8 cellular contexts compared by ENCODE assay signal in genomic region chr1:28056129-28056925, GRCh38. TPM values are rescaled to one million over a fixed set of nuclear protein-coding genes. Genes with fewer than 3 reads are reported as not detected.
DNase-seq lines count a peak whose midpoint lies in the region; ATAC-seq and TF ChIP-seq lines count a peak whose summit lies in the region.

No MANE protein-coding gene starts in this region.

- H3K9me3 ChIP-seq in Caco-2, result no peaks in the 10 kb centered on the region
- H3K9me3 ChIP-seq in vagina, result no peaks in the 10 kb centered on the region
- H3K9me3 ChIP-seq in right cardiac atrium (ENCODE audit: control insufficient read depth, low read length), result no peaks in the 10 kb centered on the region

- BruUV-seq in Caco-2 (replicated peaks; lab: Mats Ljungman, UMichigan), result no TSS peak

- DNase-seq in NCI-H1092 treated with DMSO at 0.1 percent for 48 hours (lab: John Stamatoyannopoulos, UW), result peak; percentile 72
- DNase-seq in activated CD8-positive, alpha-beta memory T cell treated with anti-CD3 and anti-CD28 coated beads for 48 hours (ENCODE audit: low read depth in 2 of 3, low spot score in 2 of 3), result peak; percentile 14 to 43 (median 36)
- peak; percentile 21 for DNase-seq in natural killer cell
- no peak for DNase-seq in Caco-2
- no peak for DNase-seq in vagina (ENCODE audit: extremely low spot score in 2 of 2)
- no peak for DNase-seq in NCI-H1930 (lab: John Stamatoyannopoulos, UW)
- no peak for DNase-seq in right cardiac atrium

- H3K4me1 Mint-ChIP-seq in natural killer cell, result peaks cover 35 to 41% of the 10 kb centered on the region in 2 donors
- no peaks in the 10 kb centered on the region for H3K4me1 Mint-ChIP-seq in Caco-2 (ENCODE audit: low read depth, unreplicated experiment)

- H3K4me3 Mint-ChIP-seq in natural killer cell (peak overlapping the region; percentile 67), Caco-2 (ENCODE audit: unreplicated experiment) (no peak overlapping the region)

- POLR2A ChIA-PET in Caco-2 (lab: Charles Lee), result no interaction called here

- H3K4me1 ChIP-seq in Caco-2 (no peaks in the 10 kb centered on the region), vagina (peaks cover 14% of the 10 kb centered on the region), right cardiac atrium (ENCODE audit: control insufficient read depth, insufficient read depth, low read length) (peaks cover 1% of the 10 kb centered on the region)

- H3K9me3 Mint-ChIP-seq in natural killer cell (no peaks in the 10 kb centered on the region), Caco-2 (ENCODE audit: unreplicated experiment) (no peaks in the 10 kb centered on the region)

- no peak overlapping the region for H3K4me3 ChIP-seq in Caco-2 (ENCODE audit: low read depth, low read length)
- no peak overlapping the region for H3K4me3 ChIP-seq in vagina
- H3K4me3 ChIP-seq in right cardiac atrium (ENCODE audit: low read length), result no peak overlapping the region

- TF ChIP-seq CTCF in natural killer cell (IDR thresholded peaks at IDR 0.05) (no peak), Caco-2 (IDR thresholded peaks at IDR 0.05; ENCODE audit: insufficient read depth in 1 of 2, low read depth in 1 of 2, low read length in 1 of 2, severe bottlenecking in 1 of 2, unreplicated experiment in 1 of 2) (no peak), vagina (IDR thresholded peaks at IDR 0.05) (no peak)

- no peaks in the 10 kb centered on the region for H3K36me3 ChIP-seq in Caco-2 (ENCODE audit: control insufficient read depth, insufficient read depth, low read length)
- H3K36me3 ChIP-seq in vagina, result peaks cover 0 to 4% of the 10 kb centered on the region in 2 donors

- WGBS in right cardiac atrium, result 72% methylated on average over 4 of the region's 4 CpGs

- ATAC-seq in GM19035 (IDR thresholded peaks at IDR 0.05; ENCODE audit: unreplicated experiment) (peak; percentile 82), natural killer cell (peak; percentile 68 to 96 (median 89)), right cardiac atrium (no peak)

- H3K27me3 Mint-ChIP-seq in natural killer cell (ENCODE audit: low read depth in 2 of 2) (no peaks in the 10 kb centered on the region), Caco-2 (ENCODE audit: insufficient read depth, unreplicated experiment) (no peaks in the 10 kb centered on the region)

- intact Hi-C loops in natural killer cell (cut with micrococcal nuclease) (no loop called here), Caco-2 (cut with micrococcal nuclease; ENCODE audit: unreplicated experiment) (no loop called here), vagina (cut with DNase I) (no loop called here), right cardiac atrium (cut with DNase I) (no loop called here)

- H3K27ac Mint-ChIP-seq in natural killer cell (peak overlapping the region; percentile 89 to 92), Caco-2 (ENCODE audit: unreplicated experiment) (no peak overlapping the region)

- H3K27me3 ChIP-seq in Caco-2 (replicated peaks; ENCODE audit: control insufficient read depth, insufficient read depth, low read length) (no peaks in the 10 kb centered on the region), vagina (no peaks in the 10 kb centered on the region), right cardiac atrium (ENCODE audit: control insufficient read depth, insufficient read depth) (no peaks in the 10 kb centered on the region)

- TF ChIP-seq POLR2A in vagina (IDR thresholded peaks at IDR 0.05), result no peak

- H3K27ac ChIP-seq in vagina (no peak overlapping the region), right cardiac atrium (ENCODE audit: low read length) (no peak overlapping the region)

- CTCF ChIA-PET in Caco-2 (lab: Charles Lee), result no interaction called here

- H3K36me3 Mint-ChIP-seq in natural killer cell (no peaks in the 10 kb centered on the region), Caco-2 (ENCODE audit: insufficient read depth, unreplicated experiment) (peaks cover 12% of the 10 kb centered on the region)

RNA-seq across cellular contexts. Expression of gene EYA3, which starts 32.1 kb away (rescaled TPM):
- total RNA-seq in natural killer cell (10 to 100 TPM; 17.7 to 25.2 (median 19.1) TPM), Caco-2 (2022) (9.9 and 11.2 TPM in 2 replicates), vagina (16.0 TPM), right cardiac atrium (10 to 100 TPM; 17.4 to 22.7 (median 19.5) TPM)
- polyA plus RNA-seq in right cardiac atrium, result 5.8 TPM

Comparison
In these comparisons a context has a peak if more than half of its experiments do, and no peak if none do; other contexts are left out.
1. ATAC-seq: peak in GM19035 (single experiment) and natural killer cell (3 of 3); none in right cardiac atrium (0 of 2).
2. DNase-seq: peak in NCI-H1092 treated with DMSO at 0.1 percent for 48 hours (single experiment), activated CD8-positive, alpha-beta memory T cell treated with anti-CD3 and anti-CD28 coated beads for 48 hours (3 of 3) and natural killer cell (single experiment); none in Caco-2 (0 of 2), vagina (0 of 2), NCI-H1930 (0 of 2) and right cardiac atrium (0 of 3).